ENCODE assay signal across 17 cellular contexts in genomic region chr3:187498211-187498610, GRCh38.
DNase-seq lines count a peak whose midpoint lies in the region; ATAC-seq, FAIRE-seq and TF ChIP-seq lines count a peak whose summit lies in the region.
"Had no signal": no experiment of that assay in that cellular context is flagged by ENCODE, and none has a peak within 500 bp of the region (broad histone marks: within the 10 kb centered on the region; RNA-seq: fewer than 3 reads in every experiment).

No MANE protein-coding gene starts in this region.

- no peak overlapping the region for H4K91ac ChIP-seq in mesenchymal stem cell (ENCODE audit: low read length)

- H3K79me1 ChIP-seq in mesenchymal stem cell (replicated peaks; ENCODE audit: low read length, poor library complexity, severe bottlenecking), result no peaks in the 10 kb centered on the region

- no peak overlapping the region for H2BK12ac ChIP-seq in mesenchymal stem cell (ENCODE audit: low read length in 2 of 2)

- H3K36me3 ChIP-seq in HepG2 (replicated peaks in 1 of 2; ENCODE audit: control insufficient read depth in 1 of 2, insufficient read depth in 2 of 2, low read length in 2 of 2) (no peaks in the 10 kb centered on the region), right lobe of liver (no peaks in the 10 kb centered on the region), mesenchymal stem cell (ENCODE audit: control insufficient read depth in 1 of 2, insufficient read depth in 2 of 2, low read depth in 1 of 2, low read length in 2 of 2) (no peaks in the 10 kb centered on the region)
- H3K36me3 ChIP-seq: BE2C, HAP-1 had no signal

- no peak overlapping the region for H3K18ac ChIP-seq in mesenchymal stem cell (ENCODE audit: low read depth in 1 of 2, low read length in 2 of 2)

- no TSS peak for BruUV-seq in HepG2 (replicated peaks; lab: Mats Ljungman, UMichigan)

- H2BK5ac ChIP-seq in mesenchymal stem cell (ENCODE audit: low read depth, low read length, poor library complexity, severe bottlenecking), result no peak overlapping the region

- POLR2A ChIA-PET in HepG2 (lab: Yijun Ruan, JAX), result no interaction called here

- ATAC-seq in HepG2, result no peak
- no peak for ATAC-seq in right lobe of liver
- no peak for ATAC-seq in HG02852 (IDR thresholded peaks at IDR 0.05; ENCODE audit: unreplicated experiment)

- H4K20me1 ChIP-seq in HepG2 (ENCODE audit: insufficient read depth, low read length), result no peaks in the 10 kb centered on the region

- no peak for FAIRE-seq in HepG2 (lab: Jason Lieb, UNC)
- no peak for FAIRE-seq in D721Med (lab: Jason Lieb, UNC)
- FAIRE-seq: GM12892, H1, HTR-8/SVneo had no signal

- 35% methylated on average over 3 of the region's 3 CpGs for WGBS in HepG2 (ENCODE audit: low lambda C conversion rate)
- 73% methylated on average over 3 of the region's 3 CpGs for WGBS in right lobe of liver (ENCODE audit: insufficient coverage, low coverage, low lambda C conversion rate, missing lambda C conversion rate)
- 94% methylated on average over 3 of the region's 3 CpGs for WGBS in mesenchymal stem cell

- H3K4me1 ChIP-seq in HepG2 (ENCODE audit: insufficient read depth, low read length) (no peaks in the 10 kb centered on the region), right lobe of liver (no peaks in the 10 kb centered on the region), mesenchymal stem cell (ENCODE audit: control insufficient read depth, insufficient read depth, low read depth, low read length) (peaks cover 2% of the 10 kb centered on the region)
- H3K4me1 ChIP-seq: BE2C, HAP-1 had no signal

- TF ChIP-seq POLR2A in HepG2 (IDR thresholded peaks at IDR 0.05; ENCODE audit: insufficient read depth in 1 of 2, low read depth in 2 of 2, low read length in 2 of 2) (no peak), right lobe of liver (IDR thresholded peaks at IDR 0.05) (no peak)

- H3K23ac ChIP-seq in mesenchymal stem cell (ENCODE audit: low read length in 2 of 2), result no peak overlapping the region

- H2AFZ ChIP-seq in HepG2 (ENCODE audit: low read length) (no peak overlapping the region), mesenchymal stem cell (ENCODE audit: low read depth, low read length) (no peak overlapping the region)

- H3K27ac ChIP-seq in HepG2 (ENCODE audit: extremely low read length, insufficient read depth, low read length) (no peak overlapping the region), right lobe of liver (no peak overlapping the region), mesenchymal stem cell (ENCODE audit: low read length, poor library complexity, severe bottlenecking) (peak overlapping the region; percentile 22)
- H3K27ac ChIP-seq: C4-2B had no signal

- CTCF ChIA-PET in HepG2 (lab: Yijun Ruan, JAX; ENCODE audit: low intra/inter-chr PET ratio, low total read pairs), result no interaction called here

- in situ Hi-C loops in HepG2 (cut with HindIII; ENCODE audit: extremely low pct_ligation_motif_present, low pct_unique_long_range_greater_than_20kb), result no loop called here

- no peaks in the 10 kb centered on the region for H3K79me2 ChIP-seq in HepG2 (ENCODE audit: insufficient read depth, low read length)

- H3K9ac ChIP-seq in HepG2 (ENCODE audit: insufficient read depth, low read depth, low read length), result no peak overlapping the region
- H3K9ac ChIP-seq in mesenchymal stem cell (ENCODE audit: low read length), result no peak overlapping the region

- TF ChIP-seq CTCF in HepG2 (CRISPR knock-in tag; IDR thresholded peaks at IDR 0.05), result no peak
- TF ChIP-seq CTCF in right lobe of liver (IDR thresholded peaks at IDR 0.05), result no peak
- TF ChIP-seq CTCF in D721Med (IDR thresholded peaks at IDR 0.05; ENCODE audit: insufficient read depth, missing control alignments), result no peak

- H2AK5ac ChIP-seq in mesenchymal stem cell (ENCODE audit: low read length, severe bottlenecking), result no peak overlapping the region

- H3K14ac ChIP-seq in mesenchymal stem cell (ENCODE audit: low read length in 2 of 2), result no peak overlapping the region

- TF ChIP-seq EP300 in HepG2 (IDR thresholded peaks at IDR 0.05; ENCODE audit: low read depth in 2 of 2, low read length in 2 of 2) (no peak), HepG2 (CRISPR knock-in tag; IDR thresholded peaks at IDR 0.05; ENCODE audit: borderline replicate concordance) (no peak)

- no peak overlapping the region for H3K4me2 ChIP-seq in HepG2 (ENCODE audit: low read depth, low read length)
- H3K4me2 ChIP-seq in mesenchymal stem cell (ENCODE audit: low read length, poor library complexity, severe bottlenecking), result no peak overlapping the region

- no peak overlapping the region for H3K4me3 ChIP-seq in HepG2 (replicated peaks in 1 of 3; ENCODE audit: insufficient read depth in 1 of 3, low read depth in 2 of 3, low read length in 3 of 3)
- no peak overlapping the region for H3K4me3 ChIP-seq in right lobe of liver
- H3K4me3 ChIP-seq in mesenchymal stem cell (ENCODE audit: insufficient read depth in 1 of 2, low read depth in 1 of 2, low read length in 2 of 2), result no peak overlapping the region
- H3K4me3 ChIP-seq: HAP-1 had no signal

- H2BK15ac ChIP-seq in mesenchymal stem cell (ENCODE audit: low read depth, poor library complexity, severe bottlenecking), result no peak overlapping the region

- no peak overlapping the region for H3K4ac ChIP-seq in mesenchymal stem cell (ENCODE audit: low read depth in 1 of 2, low read length in 2 of 2)

- H2BK120ac ChIP-seq in mesenchymal stem cell (ENCODE audit: low read depth, low read length), result no peak overlapping the region

- DNase-seq in HepG2 (ENCODE audit: low spot score) (no peak), right lobe of liver (no peak), NCI-H82 treated with DMSO at 0.1 percent for 48 hours (lab: John Stamatoyannopoulos, UW; ENCODE audit: unreplicated experiment) (peak; percentile 43), mesenchymal stem cell (no peak), NCI-H1436 (lab: John Stamatoyannopoulos, UW) (no peak), D721Med (ENCODE audit: insufficient read length, low spot score) (no peak)
- DNase-seq: BE2C; CD4-positive, alpha-beta memory T cell; DMS153; DND-41; GDM1 had no signal

- intact Hi-C loops in HepG2 (cut with micrococcal nuclease; ENCODE audit: unreplicated experiment) (no loop called here), right lobe of liver (cut with DNase I) (no loop called here)

- no peak for TF ChIP-seq RAD21 in HepG2 (CRISPR knock-in tag; IDR thresholded peaks at IDR 0.05)

- no peaks in the 10 kb centered on the region for H3K27me3 ChIP-seq in HepG2 (ENCODE audit: control insufficient read depth in 1 of 2, insufficient read depth in 2 of 2, low read length in 2 of 2)
- no peaks in the 10 kb centered on the region for H3K27me3 ChIP-seq in right lobe of liver
- peaks cover 0 to 14% of the 10 kb centered on the region in 2 experiments for H3K27me3 ChIP-seq in mesenchymal stem cell (ENCODE audit: control insufficient read depth in 1 of 2, insufficient read depth in 1 of 2, low read length in 2 of 2)
- H3K27me3 ChIP-seq: BE2C had no signal

- 0 out of 2 replicates have a peak, but pooled peaks cover 5% of the 10 kb centered on the region for H3K9me3 ChIP-seq in HepG2 (ENCODE audit: low read length)
- no peaks in the 10 kb centered on the region for H3K9me3 ChIP-seq in right lobe of liver
- peaks cover 2% of the 10 kb centered on the region for H3K9me3 ChIP-seq in mesenchymal stem cell (ENCODE audit: control insufficient read depth, low read length)
- H3K9me3 ChIP-seq: BE2C had no signal

- no peak overlapping the region for H4K8ac ChIP-seq in mesenchymal stem cell (ENCODE audit: low read length)

TF ChIP-seq in HepG2, 621 proteins besides CTCF, POLR2A, EP300 and RAD21:
- TF ChIP-seq REXO4 (CRISPR knock-in tag; IDR thresholded peaks at IDR 0.05; ENCODE audit: borderline replicate concordance) (no peak), PHF21A (CRISPR knock-in tag; IDR thresholded peaks at IDR 0.05) (no peak), MAFK (conservative IDR thresholded peaks at IDR 0.05 in 1 of 2, IDR thresholded peaks at IDR 0.05 in 1 of 2; ENCODE audit: low read length in 2 of 2) (peak; percentile 59 to 84), CREM (IDR thresholded peaks at IDR 0.05) (no peak), CREM (CRISPR knock-in tag; IDR thresholded peaks at IDR 0.05) (no peak), STAG1 (CRISPR knock-in tag; IDR thresholded peaks at IDR 0.05) (no peak), MAFF (IDR thresholded peaks at IDR 0.05; ENCODE audit: low read depth, low read length) (peak; percentile 58; the same call in 1 of the 2 replicates), THAP8 (CRISPR knock-in tag; IDR thresholded peaks at IDR 0.05; ENCODE audit: borderline replicate concordance) (no peak), KAT8 (CRISPR knock-in tag; IDR thresholded peaks at IDR 0.05) (no peak), ZUFSP (CRISPR knock-in tag; IDR thresholded peaks at IDR 0.05; ENCODE audit: borderline replicate concordance) (no peak), GFI1 (CRISPR knock-in tag; IDR thresholded peaks at IDR 0.05; ENCODE audit: borderline replicate concordance) (no peak), ZNF652 (CRISPR knock-in tag; IDR thresholded peaks at IDR 0.05; ENCODE audit: borderline replicate concordance, low read depth) (no peak)
